10 cellular contexts compared by ENCODE assay signal in the genomic region with DNA sequence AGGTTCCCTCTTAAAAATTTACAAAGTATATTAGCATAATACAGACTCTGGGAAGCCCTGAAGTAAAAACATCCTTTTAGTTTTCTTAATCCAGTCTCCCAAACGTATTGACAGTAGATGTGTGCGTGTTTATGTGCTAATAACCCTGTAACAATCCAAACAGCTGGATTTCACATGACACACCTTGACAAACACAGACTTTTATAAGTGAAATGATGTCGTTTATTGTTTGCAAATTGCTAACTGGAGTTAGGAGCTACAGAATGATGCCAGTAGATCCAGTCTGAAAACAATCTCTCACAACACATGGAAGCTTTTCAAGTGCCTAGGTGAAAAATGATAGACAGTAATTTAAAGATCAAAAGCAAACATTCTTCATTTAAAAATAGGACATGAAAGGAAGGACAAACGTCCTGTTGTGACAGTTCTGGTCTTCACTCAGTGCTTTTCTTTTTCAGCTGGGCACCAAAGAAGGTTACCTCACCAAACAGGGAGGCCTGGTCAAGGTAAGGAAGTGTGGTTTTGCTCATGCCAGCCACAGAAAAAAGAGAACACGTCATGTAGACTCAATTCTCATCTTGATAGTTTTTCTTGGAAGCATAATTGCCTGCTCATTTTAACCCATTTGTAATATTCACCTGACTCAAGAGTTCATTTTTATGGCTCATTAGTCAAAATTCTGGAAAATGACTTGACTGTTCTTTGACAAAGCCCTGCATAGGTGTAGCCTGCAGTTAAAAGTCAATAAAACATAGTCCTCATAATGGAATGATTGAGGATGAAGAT. TPM values are rescaled to one million over a fixed set of nuclear protein-coding genes. Genes with fewer than 3 reads are reported as not detected.
DNase-seq lines count a peak whose midpoint lies in the region; ATAC-seq, FAIRE-seq and TF ChIP-seq lines count a peak whose summit lies in the region.
"Had no signal": no experiment of that assay in that cellular context is flagged by ENCODE, and none has a peak within 500 bp of the region (broad histone marks: within the 10 kb centered on the region; RNA-seq: fewer than 3 reads in every experiment).

No MANE protein-coding gene starts in this region.

- H3K27me3 ChIP-seq in pancreas (no peaks in the 10 kb centered on the region), H7 (ENCODE audit: control insufficient read depth, insufficient read depth, low read length) (no peaks in the 10 kb centered on the region)

- no peaks in the 10 kb centered on the region for H3K9me3 ChIP-seq in pancreas

- ATAC-seq in HG03108 (IDR thresholded peaks at IDR 0.05; ENCODE audit: unreplicated experiment) (peak; percentile 55), pancreas (no peak)
- ATAC-seq: CD8-positive, alpha-beta T cell had no signal

- DNase-seq in stimulated activated CD4-positive, alpha-beta T cell treated with anti-CD3 and anti-CD28 coated beads, Interleukin-1b, Interleukin-23, amount 100 ng/mL, for 48 hours: peak; percentile 19
- no peak for DNase-seq in stimulated activated CD4-positive, alpha-beta T cell treated with anti-CD3 and anti-CD28 coated beads, Interleukin-2, amount 100 ng/mL, for 24 hours
- peak; percentile 34 for DNase-seq in NOMO-1 treated with DMSO at 0.1 percent for 48 hours (lab: John Stamatoyannopoulos, UW; ENCODE audit: unreplicated experiment)
- DNase-seq in pancreas: no peak
- no peak for DNase-seq in stimulated activated naive CD4-positive, alpha-beta T cell treated with Interleukin-2 at 50 U/mL for 16 hours (lab: John Stamatoyannopoulos, UW)
- no peak for DNase-seq in HT-29 (ENCODE audit: low spot score)
- DNase-seq in H7: no peak
- DNase-seq: CD8-positive, alpha-beta T cell; foreskin melanocyte had no signal

- no peak for FAIRE-seq in pancreas (lab: Jason Lieb, UNC)

- 37 to 42% methylated on average over 5 of the region's 5 CpGs for WGBS in pancreas, 2 donors

- TF ChIP-seq CTCF in pancreas (IDR thresholded peaks at IDR 0.05): no peak

- no peaks in the 10 kb centered on the region for H3K4me1 ChIP-seq in pancreas

- intact Hi-C loops in pancreas (cut with DNase I): no loop called here

- no peaks in the 10 kb centered on the region for H3K36me3 ChIP-seq in pancreas
- H3K36me3 ChIP-seq in H7 (replicated peaks; ENCODE audit: control insufficient read depth, insufficient read depth, low read length): no peaks in the 10 kb centered on the region

- H3K27ac ChIP-seq in pancreas: no peak overlapping the region

- H3K4me3 ChIP-seq in pancreas (no peak overlapping the region), H7 (ENCODE audit: insufficient read depth, low read depth, low read length) (no peak overlapping the region)

RNA-seq across cellular contexts. Expression of a gene that starts 32.9 kb away (rescaled TPM):
- total RNA-seq in pancreas: 10 to 100 TPM in 5 of 6 donors, 1 to 10 TPM in 1; 8.4 to 25.6 (median 15.2) TPM
- 10 to 100 TPM; 26.5 to 38.7 TPM for polyA plus RNA-seq in pancreas
- 17.3 and 18.7 TPM in 2 replicates for total RNA-seq in HT-29 (2014; rRNA removed; shearing (Covaris generic))
- 32.2 and 32.9 TPM in 2 replicates for total RNA-seq in H7 (2014; rRNA removed; shearing (Covaris generic))

RNA-seq across cellular contexts. Expression of a gene that starts 44.7 kb away (rescaled TPM):
- 1 to 10 TPM in 2 of 6 donors, under 1 TPM in 4; 0.16 to 2.7 (median 0.54) TPM for total RNA-seq in pancreas
- polyA plus RNA-seq in pancreas: under 1 TPM; 0.09 to 0.19 TPM
- 2.5 and 3.8 TPM in 2 replicates for total RNA-seq in HT-29 (2014; rRNA removed; shearing (Covaris generic))
- not detected in 2 replicates for total RNA-seq in H7 (2014; rRNA removed; shearing (Covaris generic))

Comparison
In these comparisons a context has a peak if more than half of its experiments do, and no peak if none do; other contexts are left out.
1. DNase-seq: peak in stimulated activated CD4-positive, alpha-beta T cell treated with anti-CD3 and anti-CD28 coated beads, Interleukin-1b, Interleukin-23, amount 100 ng/mL, for 48 hours (single experiment) and NOMO-1 treated with DMSO at 0.1 percent for 48 hours (single experiment); none in stimulated activated CD4-positive, alpha-beta T cell treated with anti-CD3 and anti-CD28 coated beads, Interleukin-2, amount 100 ng/mL, for 24 hours (0 of 2), pancreas (0 of 6), stimulated activated naive CD4-positive, alpha-beta T cell treated with Interleukin-2 at 50 U/mL for 16 hours (single experiment), HT-29 (single experiment) and H7 (single experiment).